In genomic region chr1:38225745-38226144, GRCh38 we compare ENCODE assay signal across 24 cellular contexts.
A peak's percentile ranks its signal among the peaks of the same experiment; 100 is the strongest.
DNase-seq lines count a peak whose midpoint lies in the region; ATAC-seq, FAIRE-seq and TF ChIP-seq lines count a peak whose summit lies in the region.
"Had no signal": no experiment of that assay in that cellular context is flagged by ENCODE, and none has a peak within 500 bp of the region (broad histone marks: within the 10 kb centered on the region; RNA-seq: fewer than 3 reads in every experiment).

No MANE protein-coding gene starts in this region.

- no peak for TF ChIP-seq EP300 in H1 (IDR thresholded peaks at IDR 0.05; ENCODE audit: borderline replicate concordance in 1 of 2, low read depth in 2 of 2, low read length in 2 of 2)

- in situ Hi-C loops in IMR-90 (cut with MboI; ENCODE audit: low sequenced_read_pairs) = no loop called here

- H3K36me3 ChIP-seq in GM23338 (ENCODE audit: insufficient read depth) = no peaks in the 10 kb centered on the region
- no peaks in the 10 kb centered on the region for H3K36me3 ChIP-seq in IMR-90 (ENCODE audit: control insufficient read depth, insufficient read depth, low read length)
- no peaks in the 10 kb centered on the region for H3K36me3 ChIP-seq in H1 (ENCODE audit: control insufficient read depth in 2 of 4, insufficient read depth in 4 of 4, low read length in 3 of 4)
- H3K36me3 ChIP-seq in endodermal cell (ENCODE audit: control insufficient read depth, insufficient read depth, low read length) = no peaks in the 10 kb centered on the region
- H3K36me3 ChIP-seq: BE2C, BLaER1 had no signal

- H3K23me2 ChIP-seq in H1 (ENCODE audit: low read depth, low read length) = peaks cover 5% of the 10 kb centered on the region; the same call in 1 of the 2 replicates

- H2BK5ac ChIP-seq in IMR-90 (ENCODE audit: low read depth, low read length, poor library complexity, severe bottlenecking) (no peak overlapping the region), H1 (ENCODE audit: low read depth, low read length) (no peak overlapping the region; the same call in 1 of the 2 replicates)

- no peaks in the 10 kb centered on the region for H3K9me2 ChIP-seq in GM23338 (ENCODE audit: insufficient read depth)

- H3K4me1 Mint-ChIP-seq in GM23338 (peaks cover 22% of the 10 kb centered on the region), endodermal cell (no peaks in the 10 kb centered on the region)
- peaks cover 0 to 3% of the 10 kb centered on the region in 2 donors for H3K4me1 Mint-ChIP-seq in stimulated activated naive B cell treated with anti-CD40 and anti-IgM and Interleukin-4, amounts not matched to agents 10 μg/mL and 1 μg/mL and 100 μg/mL, for 72 hours
- peaks cover 5% of the 10 kb centered on the region for H3K4me1 Mint-ChIP-seq in stimulated activated effector memory CD8-positive, alpha-beta T cell treated with anti-CD3 and anti-CD28 coated beads, Interleukin-12 subunit alpha, Interleukin-12 subunit beta, amount 100 ng/mL, for 72 hours
- H3K4me1 Mint-ChIP-seq: CD14-positive monocyte; CD4-positive, alpha-beta memory T cell; CD4-positive, CD25-positive, alpha-beta regulatory T cell; CD8-positive, alpha-beta memory T cell had no signal

- TF ChIP-seq CTCF in GM23338 (conservative IDR thresholded peaks at IDR 0.05; ENCODE audit: low read depth in 2 of 2) (no peak), IMR-90 (conservative IDR thresholded peaks at IDR 0.05; ENCODE audit: low read depth, low read length) (no peak), H1 (IDR thresholded peaks at IDR 0.05; ENCODE audit: control extremely low read depth in 1 of 3, insufficient read depth in 1 of 3, low read depth in 1 of 3, low read length in 3 of 3) (no peak), endodermal cell (conservative IDR thresholded peaks at IDR 0.05) (no peak)

- intact Hi-C loops in IMR-90 (cut with micrococcal nuclease) = no loop called here

- no peak overlapping the region for H4K5ac ChIP-seq in IMR-90 (ENCODE audit: low read depth, low read length)
- H4K5ac ChIP-seq in H1 (ENCODE audit: insufficient read length, low read depth, low read length) = no peak overlapping the region

- peaks cover 38% of the 10 kb centered on the region for H3K9me3 Mint-ChIP-seq in GM23338
- H3K9me3 Mint-ChIP-seq in stimulated activated naive B cell treated with anti-CD40 and anti-IgM and Interleukin-4, amounts not matched to agents 10 μg/mL and 1 μg/mL and 100 μg/mL, for 72 hours = peaks cover 0 to 4% of the 10 kb centered on the region in 2 donors
- H3K9me3 Mint-ChIP-seq in endodermal cell = peaks cover 8% of the 10 kb centered on the region
- H3K9me3 Mint-ChIP-seq in stimulated activated effector memory CD8-positive, alpha-beta T cell treated with anti-CD3 and anti-CD28 coated beads, Interleukin-12 subunit alpha, Interleukin-12 subunit beta, amount 100 ng/mL, for 72 hours = no peaks in the 10 kb centered on the region
- H3K9me3 Mint-ChIP-seq: CD4-positive, CD25-positive, alpha-beta regulatory T cell had no signal

- no peak overlapping the region for H4K91ac ChIP-seq in IMR-90 (ENCODE audit: insufficient read depth, low read depth, low read length)
- no peak overlapping the region for H4K91ac ChIP-seq in H1 (replicated peaks; ENCODE audit: insufficient read length, low read length)

- TF ChIP-seq POLR2A in IMR-90 (IDR thresholded peaks at IDR 0.05; ENCODE audit: low read depth, low read length) (no peak), H1 (IDR thresholded peaks at IDR 0.05; ENCODE audit: control extremely low read depth in 1 of 2, low read depth in 2 of 2, low read length in 2 of 2) (no peak)

- dilution Hi-C loops in IMR-90 (cut with HindIII; ENCODE audit: low sequenced_read_pairs, unreplicated experiment) = no loop called here

- H3K9ac ChIP-seq in IMR-90 (ENCODE audit: low read depth, low read length) (no peak overlapping the region), H1 (replicated peaks in 1 of 4; ENCODE audit: extremely low read depth in 1 of 4, low read depth in 3 of 4, low read length in 3 of 4) (no peak overlapping the region), endodermal cell (ENCODE audit: extremely low read depth, low read length, poor library complexity, severe bottlenecking) (no peak overlapping the region)
- H3K9ac ChIP-seq: BLaER1 had no signal

- H3K27me3 ChIP-seq in GM23338 (ENCODE audit: insufficient read depth) (peaks cover 16% of the 10 kb centered on the region), IMR-90 (ENCODE audit: control insufficient read depth, insufficient read depth, low read length) (no peaks in the 10 kb centered on the region), H1 (replicated peaks in 1 of 4; ENCODE audit: control insufficient read depth in 3 of 4, extremely low read depth in 1 of 4, insufficient read depth in 3 of 4, low read length in 3 of 4) (peaks cover 0 to 6% (median 3%) of the 10 kb centered on the region in 4 experiments; a peak in 3 of 7 replicates), endodermal cell (ENCODE audit: control insufficient read depth, insufficient read depth, low read length, poor library complexity, severe bottlenecking) (peaks cover 23% of the 10 kb centered on the region)
- H3K27me3 ChIP-seq: BE2C, BLaER1 had no signal

- H3K27me3 Mint-ChIP-seq in GM23338 (ENCODE audit: insufficient read depth, low read depth, poor library complexity) (peaks cover 11% of the 10 kb centered on the region), endodermal cell (ENCODE audit: insufficient read depth) (peaks cover 21% of the 10 kb centered on the region)
- H3K27me3 Mint-ChIP-seq in stimulated activated naive B cell treated with anti-CD40 and anti-IgM and Interleukin-4, amounts not matched to agents 10 μg/mL and 1 μg/mL and 100 μg/mL, for 72 hours = peaks cover 9 to 21% of the 10 kb centered on the region in 2 donors

- no peak overlapping the region for H3K27ac Mint-ChIP-seq in GM23338
- peak overlapping the region; percentile 22 for H3K27ac Mint-ChIP-seq in stimulated activated naive B cell treated with anti-CD40 and anti-IgM and Interleukin-4, amounts not matched to agents 10 μg/mL and 1 μg/mL and 100 μg/mL, for 72 hours
- no peak overlapping the region for H3K27ac Mint-ChIP-seq in endodermal cell
- no peak overlapping the region for H3K27ac Mint-ChIP-seq in stimulated activated effector memory CD8-positive, alpha-beta T cell treated with anti-CD3 and anti-CD28 coated beads, Interleukin-12 subunit alpha, Interleukin-12 subunit beta, amount 100 ng/mL, for 72 hours
- H3K27ac Mint-ChIP-seq: CD14-positive monocyte; CD4-positive, alpha-beta memory T cell; CD4-positive, CD25-positive, alpha-beta regulatory T cell; CD8-positive, alpha-beta memory T cell had no signal

- H2AK5ac ChIP-seq in IMR-90 (ENCODE audit: low read depth, low read length) (no peak overlapping the region), H1 (ENCODE audit: low read depth, low read length) (no peak overlapping the region)

- H3K4ac ChIP-seq in IMR-90 (ENCODE audit: low read depth, low read length) = no peak overlapping the region
- H3K4ac ChIP-seq in H1 (replicated peaks; ENCODE audit: insufficient read length, low read depth, low read length) = peak overlapping the region; percentile 40

- H3K9me1 ChIP-seq in IMR-90 (ENCODE audit: insufficient read depth, low read length) = no peaks in the 10 kb centered on the region

- no TSS peak for BruUV-seq in IMR-90 (replicated peaks; lab: Mats Ljungman, UMichigan)

- no peak overlapping the region for H3K27ac ChIP-seq in GM23338 (ENCODE audit: low read depth)
- H3K27ac ChIP-seq in IMR-90 (ENCODE audit: insufficient read depth, low read length) = no peak overlapping the region
- H3K27ac ChIP-seq in H1 (ENCODE audit: low read depth, low read length) = no peak overlapping the region
- no peak overlapping the region for H3K27ac ChIP-seq in endodermal cell (ENCODE audit: low read depth, low read length)
- H3K27ac ChIP-seq: BLaER1 had no signal

- no peak for FAIRE-seq in H1 (lab: Jason Lieb, UNC)
- FAIRE-seq: A204.1, G401.6 had no signal

- H3K56ac ChIP-seq in IMR-90 (ENCODE audit: extremely low read depth, insufficient read depth, low read length) = no peak overlapping the region
- no peak overlapping the region for H3K56ac ChIP-seq in H1 (replicated peaks; ENCODE audit: insufficient read length, low read depth, low read length)

- no peak overlapping the region for H2BK12ac ChIP-seq in H1 (ENCODE audit: low read depth, low read length)

- H3K4me3 ChIP-seq in GM23338 (no peak overlapping the region), IMR-90 (ENCODE audit: insufficient read depth, low read depth, low read length) (no peak overlapping the region), H1 (ENCODE audit: extremely low read depth in 1 of 4, insufficient read depth in 2 of 4, low read depth in 3 of 4, low read length in 4 of 4) (no peak overlapping the region), endodermal cell (ENCODE audit: low read length) (no peak overlapping the region)
- H3K4me3 ChIP-seq: BLaER1 had no signal

- no peaks in the 10 kb centered on the region for H3K79me1 ChIP-seq in IMR-90 (ENCODE audit: low read depth in 1 of 2, low read length in 2 of 2)
- no peaks in the 10 kb centered on the region for H3K79me1 ChIP-seq in H1 (ENCODE audit: low read depth, low read length)

- H3K9me3 ChIP-seq in IMR-90 (ENCODE audit: control insufficient read depth, insufficient read depth, low read length) (no peaks in the 10 kb centered on the region), H1 (ENCODE audit: insufficient read depth in 2 of 2, low read depth in 1 of 2, low read length in 1 of 2) (peaks cover 10 to 13% of the 10 kb centered on the region in 2 experiments), endodermal cell (ENCODE audit: control insufficient read depth, low read length) (no peaks in the 10 kb centered on the region)
- H3K9me3 ChIP-seq: BE2C, BLaER1 had no signal

- ATAC-seq in GM23338 (no peak), IMR-90 (ENCODE audit: low read depth) (no peak)
- ATAC-seq in stimulated activated naive B cell treated with anti-CD40 and anti-IgM and Interleukin-4, amounts not matched to agents 10 μg/mL and 1 μg/mL and 100 μg/mL, for 72 hours (replicated peaks) = no peak
- no peak for ATAC-seq in stimulated activated effector memory CD8-positive, alpha-beta T cell treated with anti-CD3 and anti-CD28 coated beads, Interleukin-12 subunit alpha, Interleukin-12 subunit beta, amount 100 ng/mL, for 72 hours

- H3K18ac ChIP-seq in IMR-90 (ENCODE audit: low read depth, low read length) (no peak overlapping the region), H1 (ENCODE audit: extremely low read depth, low read length) (no peak overlapping the region)

- TF ChIP-seq RAD21 in IMR-90 (IDR thresholded peaks at IDR 0.05; ENCODE audit: low read length) = no peak
- TF ChIP-seq RAD21 in H1 (IDR thresholded peaks at IDR 0.05 in 1 of 2, conservative IDR thresholded peaks at IDR 0.05 in 1 of 2; ENCODE audit: low read depth in 2 of 2, low read length in 2 of 2) = no peak

- H3K14ac ChIP-seq in IMR-90 (replicated peaks; ENCODE audit: low read depth, low read length) (no peak overlapping the region), H1 (ENCODE audit: insufficient read length) (no peak overlapping the region)

- WGBS in IMR-90 (ENCODE audit: extremely low coverage in 2 of 2, insufficient read length in 1 of 2), 2 experiments = no CpG with 5 or more reads among the region's 3 CpGs
- WGBS in H1 (ENCODE audit: extremely low coverage in 1 of 2, insufficient coverage in 1 of 2, insufficient read length in 1 of 2, insufficient replicate concordance in 2 of 2, low coverage in 1 of 2, low lambda C conversion rate in 2 of 2, missing lambda C conversion rate in 1 of 2), 2 experiments = 91% methylated on average over 3 of the region's 3 CpGs; no CpG with 5 or more reads in 1 of the 2 experiments
- WGBS in endodermal cell (ENCODE audit: insufficient coverage in 1 of 2, insufficient read length in 1 of 2), 2 experiments = 92 to 94% methylated on average over 2 to 3 of the region's 3 CpGs

- H3F3A ChIP-seq in GM23338 (replicated peaks; ENCODE audit: low read depth) = no peaks in the 10 kb centered on the region; the same call in 1 of the 2 replicates

- H4K20me1 ChIP-seq in GM23338 (replicated peaks; ENCODE audit: insufficient read depth) = no peaks in the 10 kb centered on the region
- H4K20me1 ChIP-seq in IMR-90 (ENCODE audit: insufficient read depth, low read length) = no peaks in the 10 kb centered on the region
- H4K20me1 ChIP-seq in H1 (replicated peaks in 1 of 2; ENCODE audit: control insufficient read depth in 1 of 2, insufficient read depth in 2 of 2, low read length in 2 of 2) = no peaks in the 10 kb centered on the region
- H4K20me1 ChIP-seq: BLaER1 had no signal

- H3K23ac ChIP-seq in IMR-90 (ENCODE audit: low read depth, low read length) = no peak overlapping the region
- H3K23ac ChIP-seq in H1 (ENCODE audit: insufficient read length) = no peak overlapping the region

- POLR2A ChIA-PET in IMR-90 (lab: Charles Lee; ENCODE audit: unreplicated experiment) (no interaction called here), H1 (lab: Charles Lee; ENCODE audit: partially characterized antibody) (interaction anchor here (1.7 kb wide), 1 partner anchor 45 kb away, joined by 3 read pairs; no protein-coding TSS in a partner anchor)

- DNase-seq in GM23338 (ENCODE audit: low spot score) (no peak), IMR-90 (no peak), H1 (ENCODE audit: low read depth in 1 of 2, low spot score in 2 of 2) (no peak), endodermal cell (no peak), germinal center (ENCODE audit: low spot score) (no peak)
- no peak for DNase-seq in stimulated activated naive B cell treated with anti-CD40 and anti-IgM and Interleukin-4, amounts not matched to agents 10 μg/mL and 1 μg/mL and 100 μg/mL, for 72 hours
- DNase-seq in stimulated activated effector memory CD8-positive, alpha-beta T cell treated with anti-CD3 and anti-CD28 coated beads, Interleukin-12 subunit alpha, Interleukin-12 subunit beta, amount 100 ng/mL, for 72 hours (ENCODE audit: low spot score in 2 of 2) = no peak
- DNase-seq: 8988T; ACHN; BE2C; C1 segment of cervical spinal cord; CD4-positive, alpha-beta memory T cell; CD4-positive, CD25-positive, alpha-beta regulatory T cell; CD8-positive, alpha-beta memory T cell; COR-L47; DMS 273 treated with DMSO at 0.1 percent for 48 hours; DMS153; DMS53; DMS79 treated with DMSO at 0.1 percent for 48 hours; GF-D8 had no signal

- H2AFZ ChIP-seq in GM23338 (0 out of 2 replicates have a peak overlapping the region, but pooled peaks have one; percentile 6), IMR-90 (replicated peaks; ENCODE audit: low read length, poor library complexity) (no peak overlapping the region), H1 (ENCODE audit: low read length) (no peak overlapping the region)

- H3K79me2 ChIP-seq in GM23338 (replicated peaks; ENCODE audit: insufficient read depth) (no peaks in the 10 kb centered on the region), H1 (ENCODE audit: control insufficient read depth in 1 of 2, insufficient read depth in 2 of 2, low read length in 2 of 2) (no peaks in the 10 kb centered on the region)

- H4K8ac ChIP-seq in IMR-90 (ENCODE audit: low read depth in 2 of 2, low read length in 2 of 2) = no peak overlapping the region
- H4K8ac ChIP-seq in H1 (ENCODE audit: extremely low read depth, insufficient read depth, low read length) = no peak overlapping the region

- H2BK15ac ChIP-seq in IMR-90 (ENCODE audit: low read depth, low read length) (no peak overlapping the region), H1 (ENCODE audit: low read length) (no peak overlapping the region)

- no peak overlapping the region for H2AK9ac ChIP-seq in IMR-90 (replicated peaks; ENCODE audit: low read depth, low read length, poor library complexity)

- H2BK120ac ChIP-seq in IMR-90 (ENCODE audit: low read depth, low read length) (no peak overlapping the region), H1 (replicated peaks; ENCODE audit: low read depth, low read length) (no peak overlapping the region)

- CTCF ChIA-PET in IMR-90 (lab: Yijun Ruan, JAX) = no interaction called here
- CTCF ChIA-PET in H1 (lab: Charles Lee; ENCODE audit: partially characterized antibody) = interaction anchor here (1.4 kb wide), 1 partner anchor 609 kb away, joined by 3 read pairs; no protein-coding TSS in a partner anchor

- H3K4me2 ChIP-seq in GM23338 (no peak overlapping the region), IMR-90 (ENCODE audit: low read depth, low read length) (no peak overlapping the region), H1 (ENCODE audit: insufficient read depth in 1 of 2, low read depth in 2 of 2, low read length in 2 of 2) (no peak overlapping the region)
- H3K4me2 ChIP-seq: BLaER1 had no signal

- H3K4me1 ChIP-seq in GM23338 (ENCODE audit: insufficient read depth) = peaks cover 26% of the 10 kb centered on the region
- no peaks in the 10 kb centered on the region; the same call in 1 of the 2 replicates for H3K4me1 ChIP-seq in IMR-90 (ENCODE audit: control insufficient read depth, insufficient read depth, low read length)
- H3K4me1 ChIP-seq in H1 (replicated peaks in 1 of 4; ENCODE audit: control insufficient read depth in 3 of 4, insufficient read depth in 4 of 4, low read length in 3 of 4) = peaks cover 0 to 13% (median 6%) of the 10 kb centered on the region in 4 experiments; a peak in 3 of 7 replicates
- H3K4me1 ChIP-seq in endodermal cell (ENCODE audit: control insufficient read depth, insufficient read depth, low read length) = no peaks in the 10 kb centered on the region
- H3K4me1 ChIP-seq: BE2C, BLaER1 had no signal

- H3K4me3 Mint-ChIP-seq in GM23338 = no peak overlapping the region
- no peak overlapping the region for H3K4me3 Mint-ChIP-seq in stimulated activated naive B cell treated with anti-CD40 and anti-IgM and Interleukin-4, amounts not matched to agents 10 μg/mL and 1 μg/mL and 100 μg/mL, for 72 hours
- no peak overlapping the region for H3K4me3 Mint-ChIP-seq in endodermal cell
- H3K4me3 Mint-ChIP-seq in stimulated activated effector memory CD8-positive, alpha-beta T cell treated with anti-CD3 and anti-CD28 coated beads, Interleukin-12 subunit alpha, Interleukin-12 subunit beta, amount 100 ng/mL, for 72 hours = no peak overlapping the region
- H3K4me3 Mint-ChIP-seq: CD14-positive monocyte; CD4-positive, alpha-beta memory T cell; CD4-positive, CD25-positive, alpha-beta regulatory T cell; CD8-positive, alpha-beta memory T cell had no signal

- H2BK20ac ChIP-seq in IMR-90 (ENCODE audit: low read depth, low read length) (no peak overlapping the region), H1 (ENCODE audit: low read length) (peak overlapping the region; percentile 55; the same call in 1 of the 2 replicates)

- H3K36me3 Mint-ChIP-seq in GM23338 (ENCODE audit: low read depth) (peaks cover 25% of the 10 kb centered on the region), endodermal cell (ENCODE audit: low read depth) (no peaks in the 10 kb centered on the region)
- H3K36me3 Mint-ChIP-seq in stimulated activated naive B cell treated with anti-CD40 and anti-IgM and Interleukin-4, amounts not matched to agents 10 μg/mL and 1 μg/mL and 100 μg/mL, for 72 hours = no peaks in the 10 kb centered on the region
- H3K36me3 Mint-ChIP-seq in stimulated activated effector memory CD8-positive, alpha-beta T cell treated with anti-CD3 and anti-CD28 coated beads, Interleukin-12 subunit alpha, Interleukin-12 subunit beta, amount 100 ng/mL, for 72 hours = no peaks in the 10 kb centered on the region
- H3K36me3 Mint-ChIP-seq: CD14-positive monocyte; CD4-positive, alpha-beta memory T cell; CD4-positive, CD25-positive, alpha-beta regulatory T cell; CD8-positive, alpha-beta memory T cell had no signal
